In the genomic region with DNA sequence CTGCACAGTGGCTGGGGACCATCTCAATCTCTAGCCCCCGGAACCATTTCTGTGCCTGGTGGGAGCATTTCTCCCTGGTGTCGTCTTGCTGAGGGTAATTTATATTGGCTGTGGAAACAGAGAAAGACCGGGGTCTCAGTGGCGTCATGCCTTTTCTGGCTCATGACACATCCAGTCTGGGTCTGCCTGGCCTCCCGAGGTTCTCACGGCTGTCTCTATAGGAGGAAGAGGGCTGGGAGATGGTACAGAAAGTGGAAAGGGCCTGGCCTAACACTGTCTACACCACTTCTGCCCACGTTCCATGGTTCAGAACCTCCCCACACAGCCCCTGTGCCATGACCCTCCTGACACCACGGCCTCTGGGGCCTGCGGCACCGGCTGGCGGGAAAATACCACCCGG, we compare ENCODE assay signal across 23 cellular contexts.
"Had no signal": no experiment of that assay in that cellular context is flagged by ENCODE, and none has a peak within 500 bp of the region (broad histone marks: within the 10 kb centered on the region; RNA-seq: fewer than 3 reads in every experiment).

No MANE protein-coding gene starts in this region.

- H3K27me3 ChIP-seq: cardiac muscle cell had no signal

- H3K27ac Mint-ChIP-seq: activated CD8-positive, alpha-beta memory T cell treated with anti-CD3 and anti-CD28 coated beads, Interleukin-2, amount 10 ng/mL, durations not matched to agents 7 days and 5 days; activated CD8-positive, alpha-beta T cell treated with anti-CD3 and anti-CD28 coated beads, Interleukin-2, amount 10 ng/mL, durations not matched to agents 7 days and 5 days; activated naive CD8-positive, alpha-beta T cell; activated T-cell treated with anti-CD3 and anti-CD28 coated beads, Interleukin-2, amount 50 U/mL, for 72 hours; immature natural killer cell; naive thymus-derived CD8-positive, alpha-beta T cell; stimulated activated naive CD8-positive, alpha-beta T cell treated with anti-CD3 and anti-CD28 coated beads, Interleukin-15, Interleukin-2, amounts not matched to agents 100 ng/mL and 50 ng/mL, for 24 hours; T-helper 2 cell treated with Interferon-gamma antibody and Interleukin-4, amounts not matched to agents 5 μg/mL and 100 μg/mL, for 36 hours had no signal

- H3K27me3 Mint-ChIP-seq: activated B cell treated with CpG ODN at 0.5 μM for 24 hours, brain had no signal

- FAIRE-seq: endothelial cell of umbilical vein, kidney had no signal

- H3K36me3 Mint-ChIP-seq: activated CD8-positive, alpha-beta memory T cell treated with anti-CD3 and anti-CD28 coated beads, Interleukin-2, amount 10 ng/mL, durations not matched to agents 7 days and 5 days; activated naive CD8-positive, alpha-beta T cell; brain; immature natural killer cell; naive thymus-derived CD8-positive, alpha-beta T cell had no signal

- H3K4me3 Mint-ChIP-seq: activated B cell treated with CpG ODN at 0.5 μM for 24 hours; activated CD8-positive, alpha-beta memory T cell treated with anti-CD3 and anti-CD28 coated beads, Interleukin-2, amount 10 ng/mL, durations not matched to agents 7 days and 5 days; activated CD8-positive, alpha-beta T cell treated with anti-CD3 and anti-CD28 coated beads, Interleukin-2, amount 10 ng/mL, durations not matched to agents 7 days and 5 days; activated naive CD8-positive, alpha-beta T cell; activated T-cell treated with anti-CD3 and anti-CD28 coated beads, Interleukin-2, amount 50 U/mL, for 72 hours; brain; immature natural killer cell; naive thymus-derived CD8-positive, alpha-beta T cell; stimulated activated naive CD8-positive, alpha-beta T cell treated with anti-CD3 and anti-CD28 coated beads, Interleukin-15, Interleukin-2, amounts not matched to agents 100 ng/mL and 50 ng/mL, for 24 hours; T-helper 2 cell treated with Interferon-gamma antibody and Interleukin-4, amounts not matched to agents 5 μg/mL and 100 μg/mL, for 36 hours had no signal

- H3K4me3 ChIP-seq: cardiac muscle cell had no signal

- DNase-seq: activated B cell treated with CpG ODN at 0.5 μM for 24 hours; activated CD8-positive, alpha-beta memory T cell treated with anti-CD3 and anti-CD28 coated beads, Interleukin-2, amount 10 ng/mL, durations not matched to agents 7 days and 5 days; activated CD8-positive, alpha-beta T cell treated with anti-CD3 and anti-CD28 coated beads, Interleukin-2, amount 10 ng/mL, durations not matched to agents 7 days and 5 days; activated naive CD4-positive, alpha-beta T cell; activated T-cell treated with anti-CD3 and anti-CD28 coated beads for 4 hours; activated T-cell treated with anti-CD3 and anti-CD28 coated beads, Interleukin-2, amount 50 U/mL, for 72 hours; foreskin fibroblast; hypothalamus; immature natural killer cell; kidney; left colon; midbrain; naive thymus-derived CD8-positive, alpha-beta T cell; posterior cingulate gyrus; stimulated activated CD4-positive, alpha-beta T cell treated with anti-CD3 and anti-CD28 coated beads, Interleukin-2, amount 100 ng/mL, for 48 hours; substantia nigra; T-helper 1 cell had no signal

- H3K36me3 ChIP-seq: cardiac muscle cell had no signal

- ATAC-seq: activated CD8-positive, alpha-beta memory T cell treated with anti-CD3 and anti-CD28 coated beads, Interleukin-2, amount 10 ng/mL, durations not matched to agents 7 days and 5 days; activated CD8-positive, alpha-beta T cell treated with anti-CD3 and anti-CD28 coated beads, Interleukin-2, amount 10 ng/mL, durations not matched to agents 7 days and 5 days; activated T-cell treated with anti-CD3 and anti-CD28 coated beads, Interleukin-2, amount 50 U/mL, for 72 hours; left colon; naive thymus-derived CD8-positive, alpha-beta T cell had no signal

- H3K27ac ChIP-seq: cardiac muscle cell had no signal

- H3K9me3 Mint-ChIP-seq: activated B cell treated with CpG ODN at 0.5 μM for 24 hours; activated T-cell treated with anti-CD3 and anti-CD28 coated beads, Interleukin-2, amount 50 U/mL, for 72 hours; brain; immature natural killer cell; naive thymus-derived CD8-positive, alpha-beta T cell; stimulated activated naive CD8-positive, alpha-beta T cell treated with anti-CD3 and anti-CD28 coated beads, Interleukin-15, Interleukin-2, amounts not matched to agents 100 ng/mL and 50 ng/mL, for 24 hours had no signal
